In genomic region chr20:12057778-12058177, GRCh38 we compare ENCODE assay signal across 35 cellular contexts.
"Had no signal": no experiment of that assay in that cellular context is flagged by ENCODE, and none has a peak within 500 bp of the region (broad histone marks: within the 10 kb centered on the region; RNA-seq: fewer than 3 reads in every experiment).

No MANE protein-coding gene starts in this region.

- H3K27me3 Mint-ChIP-seq: activated CD4-positive, alpha-beta memory T cell treated with anti-CD3 and anti-CD28 coated beads, Interleukin-2, amount 10 ng/mL, durations not matched to agents 7 days and 5 days; activated CD4-positive, alpha-beta T cell treated with anti-CD3 and anti-CD28 coated beads, Interleukin-2, amount 10 ng/mL, durations not matched to agents 24 days and 14 days; activated T-cell treated with anti-CD3 and anti-CD28 coated beads, Interleukin-2, amount 50 U/mL, for 24 hours; dendritic cell treated with granulocyte-macrophage colony-stimulating factor and Interleukin-4, amounts not matched to agents 40 ng/mL and 50 ng/mL, for 4 days; naive thymus-derived CD4-positive, alpha-beta T cell; stimulated activated memory B cell treated with anti-CD40 and anti-IgM and Interleukin-4, amounts not matched to agents 10 μg/mL and 1 μg/mL and 100 μg/mL, for 72 hours; stimulated activated naive CD8-positive, alpha-beta T cell treated with anti-CD3 and anti-CD28 coated beads, Interleukin-15, amount 100 ng/mL, for 72 hours had no signal

- H3K36me3 Mint-ChIP-seq: immature natural killer cell; naive thymus-derived CD4-positive, alpha-beta T cell; stimulated activated memory B cell treated with anti-CD40 and anti-IgM and Interleukin-4, amounts not matched to agents 10 μg/mL and 1 μg/mL and 100 μg/mL, for 72 hours had no signal

- DNase-seq: activated CD4-positive, alpha-beta memory T cell treated with anti-CD3 and anti-CD28 coated beads, Interleukin-2, amount 10 ng/mL, durations not matched to agents 7 days and 5 days; activated CD4-positive, alpha-beta T cell treated with anti-CD3 and anti-CD28 coated beads, Interleukin-2, amount 10 ng/mL, durations not matched to agents 24 days and 14 days; activated CD4-positive, CD25-positive, alpha-beta regulatory T cell treated with anti-CD3 and anti-CD28 coated beads, Interleukin-2, amount 50 U/mL, for 72 hours; activated CD8-positive, alpha-beta memory T cell treated with anti-CD3 and anti-CD28 coated beads, Interleukin-2, amount 50 U/mL, for 48 hours; activated gamma-delta T cell; activated naive CD4-positive, alpha-beta T cell treated with anti-CD3 and anti-CD28 coated beads, Interleukin-2, amount 50 U/mL, for 16 hours; activated T-cell treated with anti-CD3 and anti-CD28 coated beads, Interleukin-2, amount 50 U/mL, for 24 hours; amniotic stem cell; brain microvascular endothelial cell; esophagus squamous epithelium; gastrocnemius medialis; glutamatergic neuron; immature natural killer cell; kidney; left colon; midbrain; naive thymus-derived CD4-positive, alpha-beta T cell; nucleus accumbens; pancreas; retina; sigmoid colon; small intestine; stimulated activated CD4-positive, alpha-beta T cell treated with anti-CD3 and anti-CD28 coated beads, Interleukin-1b, Interleukin-23, amount 100 ng/mL, for 48 hours; stimulated activated CD4-positive, alpha-beta T cell treated with anti-CD3 and anti-CD28 coated beads, Interleukin-4, amount 100 ng/mL, for 4 hours; stimulated activated CD8-positive, alpha-beta memory T cell treated with anti-CD3 and anti-CD28 coated beads, Interleukin-4, amount 100 ng/mL, for 48 hours; stimulated activated naive CD8-positive, alpha-beta T cell treated with anti-CD3 and anti-CD28 coated beads, Interleukin-15, amount 100 ng/mL, for 72 hours; T-helper 9 cell; upper lobe of left lung had no signal

- H3K9me3 ChIP-seq: esophagus squamous epithelium, gastrocnemius medialis, pancreas, prostate gland, vagina had no signal

- H3K4me1 ChIP-seq: esophagus squamous epithelium, gastrocnemius medialis, pancreas, prostate gland, vagina had no signal

- H3K27ac ChIP-seq: brain microvascular endothelial cell, epithelial cell of prostate, esophagus squamous epithelium, gastrocnemius medialis, pancreas, prostate gland, sigmoid colon, upper lobe of left lung, vagina, VCaP had no signal

- H3K4me1 Mint-ChIP-seq: activated CD4-positive, alpha-beta memory T cell treated with anti-CD3 and anti-CD28 coated beads, Interleukin-2, amount 10 ng/mL, durations not matched to agents 7 days and 5 days had no signal

- H3K27ac Mint-ChIP-seq: activated CD4-positive, alpha-beta memory T cell treated with anti-CD3 and anti-CD28 coated beads, Interleukin-2, amount 10 ng/mL, durations not matched to agents 7 days and 5 days; activated CD4-positive, alpha-beta T cell treated with anti-CD3 and anti-CD28 coated beads, Interleukin-2, amount 10 ng/mL, durations not matched to agents 24 days and 14 days; activated T-cell treated with anti-CD3 and anti-CD28 coated beads, Interleukin-2, amount 50 U/mL, for 24 hours; dendritic cell treated with granulocyte-macrophage colony-stimulating factor and Interleukin-4, amounts not matched to agents 40 ng/mL and 50 ng/mL, for 4 days; immature natural killer cell; naive thymus-derived CD4-positive, alpha-beta T cell; stimulated activated memory B cell treated with anti-CD40 and anti-IgM and Interleukin-4, amounts not matched to agents 10 μg/mL and 1 μg/mL and 100 μg/mL, for 72 hours; stimulated activated naive CD8-positive, alpha-beta T cell treated with anti-CD3 and anti-CD28 coated beads, Interleukin-15, amount 100 ng/mL, for 72 hours; T-helper 1 cell treated with Interleukin-12 subunit alpha and Interleukin-12 subunit beta and Interleukin-4 antibody, amounts not matched to agents 30 μg/mL and 1 μg/mL, for 36 hours had no signal

- H3K9me3 Mint-ChIP-seq: dendritic cell treated with granulocyte-macrophage colony-stimulating factor and Interleukin-4, amounts not matched to agents 40 ng/mL and 50 ng/mL, for 4 days had no signal

- H3K36me3 ChIP-seq: brain microvascular endothelial cell, esophagus squamous epithelium, gastrocnemius medialis, pancreas, prostate gland, sigmoid colon, upper lobe of left lung, vagina had no signal

- H3K4me3 Mint-ChIP-seq: activated CD4-positive, alpha-beta memory T cell treated with anti-CD3 and anti-CD28 coated beads, Interleukin-2, amount 10 ng/mL, durations not matched to agents 7 days and 5 days; activated CD4-positive, alpha-beta T cell treated with anti-CD3 and anti-CD28 coated beads, Interleukin-2, amount 10 ng/mL, durations not matched to agents 24 days and 14 days; activated T-cell treated with anti-CD3 and anti-CD28 coated beads, Interleukin-2, amount 50 U/mL, for 24 hours; dendritic cell treated with granulocyte-macrophage colony-stimulating factor and Interleukin-4, amounts not matched to agents 40 ng/mL and 50 ng/mL, for 4 days; immature natural killer cell; naive thymus-derived CD4-positive, alpha-beta T cell; stimulated activated memory B cell treated with anti-CD40 and anti-IgM and Interleukin-4, amounts not matched to agents 10 μg/mL and 1 μg/mL and 100 μg/mL, for 72 hours; stimulated activated naive CD8-positive, alpha-beta T cell treated with anti-CD3 and anti-CD28 coated beads, Interleukin-15, amount 100 ng/mL, for 72 hours; T-helper 1 cell treated with Interleukin-12 subunit alpha and Interleukin-12 subunit beta and Interleukin-4 antibody, amounts not matched to agents 30 μg/mL and 1 μg/mL, for 36 hours had no signal

- H3K27me3 ChIP-seq: brain microvascular endothelial cell, esophagus squamous epithelium, gastrocnemius medialis, pancreas, sigmoid colon, upper lobe of left lung, vagina had no signal

- H3K4me3 ChIP-seq: esophagus squamous epithelium, gastrocnemius medialis, pancreas, prostate gland, sigmoid colon, upper lobe of left lung, vagina had no signal
